In the genomic region with DNA sequence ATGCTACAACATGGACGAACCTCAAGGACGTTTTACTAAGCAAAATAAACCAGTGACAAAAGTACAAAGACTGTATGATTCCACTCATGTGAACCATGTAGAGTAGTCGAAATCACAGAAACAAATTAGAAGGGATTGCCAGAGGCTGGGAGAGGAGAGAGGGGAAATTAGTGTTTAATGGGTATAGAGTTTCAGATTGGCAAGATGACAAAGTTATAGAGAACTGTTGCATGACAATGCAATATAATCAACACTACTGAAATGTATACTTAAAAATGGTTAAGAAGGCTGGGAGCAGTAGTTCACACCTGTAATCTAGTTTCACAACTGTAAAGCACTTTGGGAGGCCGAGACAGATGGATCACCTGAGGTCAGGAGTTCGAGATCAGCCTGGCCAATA, we compare ENCODE assay signal across 11 cellular contexts.
"Had no signal": no experiment of that assay in that cellular context is flagged by ENCODE, and none has a peak within 500 bp of the region (broad histone marks: within the 10 kb centered on the region; RNA-seq: fewer than 3 reads in every experiment).

No MANE protein-coding gene starts in this region.

- H3K4me3 Mint-ChIP-seq: activated naive CD4-positive, alpha-beta T cell treated with anti-CD3 and anti-CD28 coated beads, Interleukin-2, amount 10 ng/mL, durations not matched to agents 7 days and 5 days; natural killer cell had no signal

- H3K27ac Mint-ChIP-seq: activated naive CD4-positive, alpha-beta T cell treated with anti-CD3 and anti-CD28 coated beads, Interleukin-2, amount 10 ng/mL, durations not matched to agents 7 days and 5 days; activated T-helper 2 cell treated with anti-CD3 and anti-CD28 coated beads, Interferon-gamma antibody, Interleukin-2, Interleukin-4, amounts not matched to agents 10 μg/mL and 5 μg/mL and 100 μg/mL, durations not matched to agents 14 hours and 24 hours and 36 hours; natural killer cell had no signal

- H3K4me1 Mint-ChIP-seq: activated naive CD4-positive, alpha-beta T cell treated with anti-CD3 and anti-CD28 coated beads, Interleukin-2, amount 10 ng/mL, durations not matched to agents 7 days and 5 days; natural killer cell had no signal

- H3K27me3 Mint-ChIP-seq: activated naive CD4-positive, alpha-beta T cell treated with anti-CD3 and anti-CD28 coated beads, Interleukin-2, amount 10 ng/mL, durations not matched to agents 7 days and 5 days had no signal

- DNase-seq: activated CD4-positive, alpha-beta T cell treated with anti-CD3 and anti-CD28 coated beads, Interleukin-2, amount 50 U/mL, for 1 hour; activated naive CD4-positive, alpha-beta T cell treated with anti-CD3 and anti-CD28 coated beads, Interleukin-2, amount 10 ng/mL, durations not matched to agents 7 days and 5 days; effector CD4-positive, alpha-beta T cell; foreskin melanocyte; head of caudate nucleus; natural killer cell; nucleus accumbens; right cardiac atrium; small intestine; thyroid gland had no signal

- ATAC-seq: natural killer cell, right cardiac atrium had no signal

- H3K36me3 Mint-ChIP-seq: activated naive CD4-positive, alpha-beta T cell treated with anti-CD3 and anti-CD28 coated beads, Interleukin-2, amount 10 ng/mL, durations not matched to agents 7 days and 5 days; natural killer cell had no signal

- H3K9me3 Mint-ChIP-seq: activated naive CD4-positive, alpha-beta T cell treated with anti-CD3 and anti-CD28 coated beads, Interleukin-2, amount 10 ng/mL, durations not matched to agents 7 days and 5 days; activated T-helper 2 cell treated with anti-CD3 and anti-CD28 coated beads, Interferon-gamma antibody, Interleukin-2, Interleukin-4, amounts not matched to agents 10 μg/mL and 5 μg/mL and 100 μg/mL, durations not matched to agents 14 hours and 24 hours and 36 hours; natural killer cell had no signal
